Comparison of ENCODE assay signal across 2 cellular contexts in the genomic region with DNA sequence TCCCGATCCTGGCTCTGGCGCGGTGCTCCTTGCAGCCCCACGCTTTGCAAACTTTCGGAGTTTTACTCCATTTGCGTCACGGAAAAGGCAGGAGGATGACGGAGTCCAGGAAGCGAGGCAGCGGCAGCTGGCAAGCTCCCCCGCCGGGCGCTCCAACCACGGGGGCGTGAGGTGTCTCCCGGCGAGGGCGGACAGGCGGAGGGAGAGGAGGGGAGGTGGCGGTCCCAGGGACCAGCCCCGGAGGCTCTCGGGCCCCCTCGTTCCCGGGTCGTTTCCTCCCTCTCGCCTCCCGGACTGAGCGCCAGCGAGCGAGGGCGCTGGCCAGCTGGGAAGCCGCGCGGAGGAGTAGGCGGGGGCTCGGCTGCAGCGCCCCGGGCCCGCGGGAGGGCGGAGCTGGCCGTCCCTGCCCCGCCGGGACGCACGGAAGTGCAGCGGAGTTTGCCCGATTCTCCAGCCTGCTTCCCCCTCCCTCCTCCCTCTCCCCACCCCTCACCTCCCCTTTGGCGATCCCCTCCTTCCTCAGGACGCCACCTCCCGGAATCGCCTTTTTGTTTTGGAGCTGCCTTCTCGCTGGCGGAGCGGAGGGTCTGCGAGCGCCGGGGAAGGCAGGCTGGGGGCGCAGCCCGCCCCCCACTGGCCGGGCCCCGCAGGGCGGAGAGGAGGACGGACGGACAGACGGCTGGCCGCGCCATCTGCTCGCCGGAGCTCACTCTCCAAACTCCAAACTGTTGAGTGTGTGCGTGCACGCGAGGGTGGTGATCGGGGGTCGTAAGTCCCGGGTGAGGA.
TF ChIP-seq lines count a peak whose summit lies in the region.

A gene with protein sequence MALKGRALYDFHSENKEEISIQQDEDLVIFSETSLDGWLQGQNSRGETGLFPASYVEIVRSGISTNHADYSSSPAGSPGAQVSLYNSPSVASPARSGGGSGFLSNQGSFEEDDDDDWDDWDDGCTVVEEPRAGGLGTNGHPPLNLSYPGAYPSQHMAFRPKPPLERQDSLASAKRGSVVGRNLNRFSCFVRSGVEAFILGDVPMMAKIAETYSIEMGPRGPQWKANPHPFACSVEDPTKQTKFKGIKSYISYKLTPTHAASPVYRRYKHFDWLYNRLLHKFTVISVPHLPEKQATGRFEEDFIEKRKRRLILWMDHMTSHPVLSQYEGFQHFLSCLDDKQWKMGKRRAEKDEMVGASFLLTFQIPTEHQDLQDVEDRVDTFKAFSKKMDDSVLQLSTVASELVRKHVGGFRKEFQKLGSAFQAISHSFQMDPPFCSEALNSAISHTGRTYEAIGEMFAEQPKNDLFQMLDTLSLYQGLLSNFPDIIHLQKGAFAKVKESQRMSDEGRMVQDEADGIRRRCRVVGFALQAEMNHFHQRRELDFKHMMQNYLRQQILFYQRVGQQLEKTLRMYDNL (plus strand): TSS at position 543 of the 786 bp plus-strand sequence. CDS start 1,191 bp downstream, outside the sequence.

TF ChIP-seq in A549, 52 proteins besides CTCF, POLR2A, EP300 and RAD21:
- TF ChIP-seq ESRRA (IDR thresholded peaks at IDR 0.05; ENCODE audit: borderline replicate concordance, low read length) = no peak
- TF ChIP-seq, protein P1, sequence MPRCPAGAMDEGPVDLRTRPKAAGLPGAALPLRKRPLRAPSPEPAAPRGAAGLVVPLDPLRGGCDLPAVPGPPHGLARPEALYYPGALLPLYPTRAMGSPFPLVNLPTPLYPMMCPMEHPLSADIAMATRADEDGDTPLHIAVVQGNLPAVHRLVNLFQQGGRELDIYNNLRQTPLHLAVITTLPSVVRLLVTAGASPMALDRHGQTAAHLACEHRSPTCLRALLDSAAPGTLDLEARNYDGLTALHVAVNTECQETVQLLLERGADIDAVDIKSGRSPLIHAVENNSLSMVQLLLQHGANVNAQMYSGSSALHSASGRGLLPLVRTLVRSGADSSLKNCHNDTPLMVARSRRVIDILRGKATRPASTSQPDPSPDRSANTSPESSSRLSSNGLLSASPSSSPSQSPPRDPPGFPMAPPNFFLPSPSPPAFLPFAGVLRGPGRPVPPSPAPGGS (IDR thresholded peaks at IDR 0.05) = peak; percentile 15; the same call in 1 of the 3 replicates
- no peak for TF ChIP-seq NR3C1 (IDR thresholded peaks at IDR 0.05)
- no peak for TF ChIP-seq TP53 (CRISPR knock-in tag; IDR thresholded peaks at IDR 0.05)
- no peak for TF ChIP-seq CBX8 (IDR thresholded peaks at IDR 0.05)
- TF ChIP-seq HOXA7 (CRISPR knock-in tag; IDR thresholded peaks at IDR 0.05) = no peak
- no peak for TF ChIP-seq CEBPB (IDR thresholded peaks at IDR 0.05)
- TF ChIP-seq, protein P2, sequence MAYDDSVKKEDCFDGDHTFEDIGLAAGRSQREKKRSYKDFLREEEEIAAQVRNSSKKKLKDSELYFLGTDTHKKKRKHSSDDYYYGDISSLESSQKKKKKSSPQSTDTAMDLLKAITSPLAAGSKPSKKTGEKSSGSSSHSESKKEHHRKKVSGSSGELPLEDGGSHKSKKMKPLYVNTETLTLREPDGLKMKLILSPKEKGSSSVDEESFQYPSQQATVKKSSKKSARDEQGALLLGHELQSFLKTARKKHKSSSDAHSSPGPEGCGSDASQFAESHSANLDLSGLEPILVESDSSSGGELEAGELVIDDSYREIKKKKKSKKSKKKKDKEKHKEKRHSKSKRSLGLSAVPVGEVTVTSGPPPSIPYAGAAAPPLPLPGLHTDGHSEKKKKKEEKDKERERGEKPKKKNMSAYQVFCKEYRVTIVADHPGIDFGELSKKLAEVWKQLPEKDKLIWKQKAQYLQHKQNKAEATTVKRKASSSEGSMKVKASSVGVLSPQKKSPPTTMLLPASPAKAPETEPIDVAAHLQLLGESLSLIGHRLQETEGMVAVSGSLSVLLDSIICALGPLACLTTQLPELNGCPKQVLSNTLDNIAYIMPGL (CRISPR knock-in tag; IDR thresholded peaks at IDR 0.05; ENCODE audit: borderline replicate concordance) = no peak
- TF ChIP-seq, protein P3, sequence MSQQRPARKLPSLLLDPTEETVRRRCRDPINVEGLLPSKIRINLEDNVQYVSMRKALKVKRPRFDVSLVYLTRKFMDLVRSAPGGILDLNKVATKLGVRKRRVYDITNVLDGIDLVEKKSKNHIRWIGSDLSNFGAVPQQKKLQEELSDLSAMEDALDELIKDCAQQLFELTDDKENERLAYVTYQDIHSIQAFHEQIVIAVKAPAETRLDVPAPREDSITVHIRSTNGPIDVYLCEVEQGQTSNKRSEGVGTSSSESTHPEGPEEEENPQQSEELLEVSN (IDR thresholded peaks at IDR 0.05; ENCODE audit: borderline replicate concordance, low read depth) = 0 out of 2 replicates have a peak, but pooled peaks have one; percentile 35
- no peak for TF ChIP-seq MAFK (IDR thresholded peaks at IDR 0.05; ENCODE audit: partially characterized antibody)
- TF ChIP-seq SMC3 (IDR thresholded peaks at IDR 0.05) = peak; percentile 57
- peak; percentile 62 to 69; a peak in 3 of 5 replicates for TF ChIP-seq JUN (IDR thresholded peaks at IDR 0.05)
- peak; percentile 50 for TF ChIP-seq PHF8 (IDR thresholded peaks at IDR 0.05; ENCODE audit: borderline replicate concordance, low read depth)
- TF ChIP-seq, protein P4, sequence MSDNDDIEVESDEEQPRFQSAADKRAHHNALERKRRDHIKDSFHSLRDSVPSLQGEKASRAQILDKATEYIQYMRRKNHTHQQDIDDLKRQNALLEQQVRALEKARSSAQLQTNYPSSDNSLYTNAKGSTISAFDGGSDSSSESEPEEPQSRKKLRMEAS (IDR thresholded peaks at IDR 0.05) = peak; percentile 62; the same call in 1 of the 2 replicates
- no peak for TF ChIP-seq CBX2 (IDR thresholded peaks at IDR 0.05; ENCODE audit: borderline replicate concordance, low read depth)
- 0 out of 2 replicates have a peak, but pooled peaks have one; percentile 3 for TF ChIP-seq MAZ (IDR thresholded peaks at IDR 0.05; ENCODE audit: borderline replicate concordance, low read depth, low read length)
- TF ChIP-seq RARB (CRISPR knock-in tag; IDR thresholded peaks at IDR 0.05) = no peak
- no peak for TF ChIP-seq ZSCAN20 (CRISPR knock-in tag; IDR thresholded peaks at IDR 0.05)
- no peak for TF ChIP-seq RCOR1 (IDR thresholded peaks at IDR 0.05; ENCODE audit: low read depth, low read length)
- TF ChIP-seq FOSL2 (IDR thresholded peaks at IDR 0.05) = no peak
- no peak for TF ChIP-seq FOSL2 (CRISPR knock-in tag; IDR thresholded peaks at IDR 0.05)
- TF ChIP-seq FOXS1 (CRISPR knock-in tag; IDR thresholded peaks at IDR 0.05) = no peak

TF ChIP-seq in H1, 55 proteins besides CTCF, POLR2A, EP300 and RAD21:
- TF ChIP-seq GABPA (IDR thresholded peaks at IDR 0.05; ENCODE audit: borderline replicate concordance, insufficient read depth, low read length) (no peak), KDM1A (IDR thresholded peaks at IDR 0.05; ENCODE audit: borderline replicate concordance, low read length) (0 out of 2 replicates have a peak, but pooled peaks have one; percentile 16), TAF7 (optimal IDR thresholded peaks at IDR 0.05; ENCODE audit: borderline replicate concordance, low read depth, low read length) (no peak), RXRA (IDR thresholded peaks at IDR 0.05; ENCODE audit: insufficient read depth, low read depth, low read length) (no peak), YY1 (IDR thresholded peaks at IDR 0.05; ENCODE audit: low read depth, low read length) (0 out of 2 replicates have a peak, but pooled peaks have one; percentile 15), SAP30 (IDR thresholded peaks at IDR 0.05; ENCODE audit: insufficient read depth, insufficient replicate concordance, low read length) (peak; percentile 44), JUND (IDR thresholded peaks at IDR 0.05; ENCODE audit: low read length) (no peak), CBX8 (IDR thresholded peaks at IDR 0.05; ENCODE audit: borderline replicate concordance, low read depth, low read length) (no peak), EGR1 (IDR thresholded peaks at IDR 0.05; ENCODE audit: borderline replicate concordance, low read depth, low read length) (peak; percentile 61; the same call in 1 of the 2 replicates), PHF8 (conservative IDR thresholded peaks at IDR 0.05; ENCODE audit: low read depth, low read length) (peak; percentile 68; the same call in 1 of the 2 replicates), CTBP2 (IDR thresholded peaks at IDR 0.05; ENCODE audit: borderline replicate concordance, insufficient read depth, insufficient read length, low read length) (peak; percentile 71), HDAC2 (IDR thresholded peaks at IDR 0.05; ENCODE audit: borderline replicate concordance in 1 of 2, low read depth in 2 of 2, low read length in 2 of 2) (peak in 1 of 2 experiments; percentile 65; a peak in 1 of 4 replicates), RBBP5 (IDR thresholded peaks at IDR 0.05; ENCODE audit: borderline replicate concordance, low read depth, low read length) (peak; percentile 84), ASH2L (IDR thresholded peaks at IDR 0.05; ENCODE audit: low read length) (peak; percentile 86), CREB1 (IDR thresholded peaks at IDR 0.05) (peak; percentile 34; the same call in 1 of the 2 replicates), KDM4A (IDR thresholded peaks at IDR 0.05; ENCODE audit: low read depth, low read length, severe bottlenecking) (peak; percentile 94), SP4 (IDR thresholded peaks at IDR 0.05; ENCODE audit: low read length) (peak; percentile 79; the same call in 1 of the 2 replicates), BACH1 (IDR thresholded peaks at IDR 0.05; ENCODE audit: low read length) (0 out of 2 replicates have a peak, but pooled peaks have one; percentile 32), SUZ12 (IDR thresholded peaks at IDR 0.05; ENCODE audit: low read length) (0 out of 2 replicates have a peak, but pooled peaks have one; percentile 29), CHD2 (IDR thresholded peaks at IDR 0.05; ENCODE audit: low read length) (no peak), CBX5 (IDR thresholded peaks at IDR 0.05; ENCODE audit: low read depth, low read length) (no peak), TAF1 (IDR thresholded peaks at IDR 0.05; ENCODE audit: low read depth, low read length) (0 out of 2 replicates have a peak, but pooled peaks have one; percentile 45), EZH2 (IDR thresholded peaks at IDR 0.05; ENCODE audit: low read depth, low read length, severe bottlenecking) (peak; percentile 5), SRF (IDR thresholded peaks at IDR 0.05; ENCODE audit: low read depth, low read length) (no peak), SIN3A (conservative IDR thresholded peaks at IDR 0.05 in 1 of 2, IDR thresholded peaks at IDR 0.05 in 1 of 2; ENCODE audit: low read depth in 1 of 2, low read length in 2 of 2) (peak in 1 of 2 experiments; percentile 83; a peak in 2 of 4 replicates)
- TF ChIP-seq, protein P4 (IDR thresholded peaks at IDR 0.05) = no peak
- TF ChIP-seq, protein P5, sequence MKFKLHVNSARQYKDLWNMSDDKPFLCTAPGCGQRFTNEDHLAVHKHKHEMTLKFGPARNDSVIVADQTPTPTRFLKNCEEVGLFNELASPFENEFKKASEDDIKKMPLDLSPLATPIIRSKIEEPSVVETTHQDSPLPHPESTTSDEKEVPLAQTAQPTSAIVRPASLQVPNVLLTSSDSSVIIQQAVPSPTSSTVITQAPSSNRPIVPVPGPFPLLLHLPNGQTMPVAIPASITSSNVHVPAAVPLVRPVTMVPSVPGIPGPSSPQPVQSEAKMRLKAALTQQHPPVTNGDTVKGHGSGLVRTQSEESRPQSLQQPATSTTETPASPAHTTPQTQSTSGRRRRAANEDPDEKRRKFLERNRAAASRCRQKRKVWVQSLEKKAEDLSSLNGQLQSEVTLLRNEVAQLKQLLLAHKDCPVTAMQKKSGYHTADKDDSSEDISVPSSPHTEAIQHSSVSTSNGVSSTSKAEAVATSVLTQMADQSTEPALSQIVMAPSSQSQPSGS (IDR thresholded peaks at IDR 0.05; ENCODE audit: low read length) = no peak
